ENCODE assay signal across 8 cellular contexts in genomic region chr1:117534995-117535467, GRCh38.
DNase-seq lines count a peak whose midpoint lies in the region; ATAC-seq and TF ChIP-seq lines count a peak whose summit lies in the region.

No MANE protein-coding gene starts in this region.

- TF ChIP-seq CTCF in CD14-positive monocyte (IDR thresholded peaks at IDR 0.05) (peak; percentile 75), endothelial cell (IDR thresholded peaks at IDR 0.05; ENCODE audit: unreplicated experiment) (peak; percentile 70), tibial nerve (IDR thresholded peaks at IDR 0.05) (peak; percentile 51 to 66 (median 61))

- ATAC-seq in GM19023 (IDR thresholded peaks at IDR 0.05; ENCODE audit: unreplicated experiment) (peak; percentile 80), HG03175 (IDR thresholded peaks at IDR 0.05; ENCODE audit: unreplicated experiment) (peak; percentile 79), naive B cell (ENCODE audit: low read depth in 2 of 2) (peak; percentile 84 to 88)

- 7 to 12% methylated on average over 6 of the region's 6 CpGs for WGBS in tibial nerve, 2 donors

- no peaks in the 10 kb centered on the region for H3K36me3 ChIP-seq in tibial nerve

- TF ChIP-seq POLR2A in tibial nerve (IDR thresholded peaks at IDR 0.05): no peak

- H3K27ac ChIP-seq in tibial nerve: no peak overlapping the region

- no peak overlapping the region for H3K27ac Mint-ChIP-seq in CD14-positive monocyte
- H3K27ac Mint-ChIP-seq in endothelial cell (ENCODE audit: unreplicated experiment): no peak overlapping the region
- peak overlapping the region in 4 of 6 donors; percentile 16 to 52 (median 47) for H3K27ac Mint-ChIP-seq in naive B cell

- no peaks in the 10 kb centered on the region for H3K9me3 ChIP-seq in tibial nerve

- no peak for TF ChIP-seq EP300 in tibial nerve (IDR thresholded peaks at IDR 0.05)

- H3K4me3 Mint-ChIP-seq in CD14-positive monocyte (no peak overlapping the region), endothelial cell (ENCODE audit: unreplicated experiment) (no peak overlapping the region), naive B cell (peak overlapping the region in 3 of 8 donors; percentile 4 to 61 (median 14))

- DNase-seq in CD14-positive monocyte (ENCODE audit: low spot score): no peak
- DNase-seq in NCI-H226: peak; percentile 36
- peak; percentile 34 for DNase-seq in activated CD4-positive, alpha-beta T cell treated with anti-CD3 and anti-CD28 coated beads for 48 hours
- peak; percentile 46 for DNase-seq in endothelial cell (ENCODE audit: low spot score)
- peak; percentile 65 for DNase-seq in naive B cell
- DNase-seq in tibial nerve (ENCODE audit: low spot score in 2 of 2): peak in 1 of 2 donors; percentile 19

- no peaks in the 10 kb centered on the region for H3K27me3 ChIP-seq in tibial nerve

- intact Hi-C loops in CD14-positive monocyte (cut with micrococcal nuclease): no loop called here

- H3K4me3 ChIP-seq in tibial nerve: no peak overlapping the region

- peaks cover 0 to 3% (median 0%) of the 10 kb centered on the region in 4 donors for H3K4me1 ChIP-seq in tibial nerve

- peaks cover 1% of the 10 kb centered on the region for H3K4me1 Mint-ChIP-seq in CD14-positive monocyte
- no peaks in the 10 kb centered on the region for H3K4me1 Mint-ChIP-seq in endothelial cell (ENCODE audit: unreplicated experiment)
- peaks cover 9 to 13% (median 11%) of the 10 kb centered on the region in 3 donors for H3K4me1 Mint-ChIP-seq in naive B cell

- H3K36me3 Mint-ChIP-seq in CD14-positive monocyte (no peaks in the 10 kb centered on the region), endothelial cell (ENCODE audit: low read depth, unreplicated experiment) (no peaks in the 10 kb centered on the region), naive B cell (no peaks in the 10 kb centered on the region)

- H3K27me3 Mint-ChIP-seq in CD14-positive monocyte (ENCODE audit: low read depth in 3 of 3) (peaks cover 0 to 2% (median 1%) of the 10 kb centered on the region in 3 donors), endothelial cell (ENCODE audit: unreplicated experiment) (no peaks in the 10 kb centered on the region), naive B cell (no peaks in the 10 kb centered on the region)

- H3K9me3 Mint-ChIP-seq in CD14-positive monocyte (no peaks in the 10 kb centered on the region), endothelial cell (ENCODE audit: unreplicated experiment) (no peaks in the 10 kb centered on the region), naive B cell (no peaks in the 10 kb centered on the region)

Comparison
In these comparisons a context has a peak if more than half of its experiments do, and no peak if none do; other contexts are left out.
1. H3K27ac Mint-ChIP-seq: peak in naive B cell (4 of 6); none in CD14-positive monocyte (0 of 7) and endothelial cell (single experiment).
2. Peak in every context shown above with its lines, with median percentiles within 50 percentile points of each other: CTCF ChIP-seq and ATAC-seq.